ENCODE assay signal across 17 cellular contexts in the genomic region with DNA sequence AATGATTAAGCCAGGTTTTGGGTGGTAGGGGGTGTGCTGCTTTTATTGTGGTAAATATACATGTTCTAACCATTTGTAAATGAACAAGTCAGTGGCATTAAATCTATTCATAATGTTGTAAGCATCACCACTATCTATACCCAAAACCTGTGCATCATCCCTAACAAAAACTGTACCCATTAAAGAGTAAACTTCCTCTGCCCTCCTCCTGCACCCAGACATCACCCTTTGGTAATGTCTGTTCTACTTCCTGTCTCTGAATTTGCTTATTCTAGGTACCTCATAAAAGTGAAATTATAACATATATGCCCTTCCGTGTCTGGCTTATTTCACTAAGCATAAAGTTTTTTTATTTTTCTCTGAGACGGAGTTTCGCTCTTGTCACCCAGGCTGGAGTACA. TPM values are rescaled to one million over a fixed set of nuclear protein-coding genes. Genes with fewer than 3 reads are reported as not detected.
DNase-seq lines count a peak whose midpoint lies in the region; FAIRE-seq lines count a peak whose summit lies in the region.
"Had no signal": no experiment of that assay in that cellular context is flagged by ENCODE, and none has a peak within 500 bp of the region (broad histone marks: within the 10 kb centered on the region; RNA-seq: fewer than 3 reads in every experiment).

No MANE protein-coding gene starts in this region.

- POLR2A ChIA-PET in CD4-positive, alpha-beta memory T cell (lab: Charles Lee; ENCODE audit: partially characterized antibody), result interaction anchor here (1.6 to 1.8 kb wide), 2 partner anchors 134 to 163 kb away, joined by 4 to 5 read pairs; partner anchors contain the start of gene RBM43
- POLR2A ChIA-PET in activated CD4-positive, alpha-beta memory T cell treated with anti-CD3 and anti-CD28 coated beads, Interleukin-2, amount 10 ng/mL, durations not matched to agents 7 days and 5 days (lab: Charles Lee), result interaction anchor here (1.4 to 1.5 kb wide), 2 partner anchors 9 to 135 kb away, joined by 7 to 8 read pairs; partner anchors contain the start of gene NMI

- H3K9me3 ChIP-seq in CD4-positive, alpha-beta memory T cell (ENCODE audit: control insufficient read depth in 1 of 2, low read length in 2 of 2), result no peaks in the 10 kb centered on the region
- H3K9me3 ChIP-seq: BLaER1 treated with 17β-estradiol and CSF1 and Interleukin-3, amounts not matched to agents 10 nM and 100 nM; prostate gland; SK-N-SH had no signal

- intact Hi-C loops in CD4-positive, alpha-beta memory T cell (cut with micrococcal nuclease), result loop anchor here (1.0 kb wide), 1 partner anchor 13 kb away; no protein-coding TSS in a partner anchor

- H3K36me3 Mint-ChIP-seq in CD4-positive, alpha-beta memory T cell, result peaks cover 32 to 61% of the 10 kb centered on the region in 2 donors
- H3K36me3 Mint-ChIP-seq in activated CD4-positive, alpha-beta memory T cell treated with anti-CD3 and anti-CD28 coated beads, Interleukin-2, amount 10 ng/mL, durations not matched to agents 7 days and 5 days (ENCODE audit: low read depth), result peaks cover 62% of the 10 kb centered on the region

- H3K4me3 Mint-ChIP-seq in CD4-positive, alpha-beta memory T cell, result peak overlapping the region in 6 of 8 donors; percentile 1 to 59 (median 46)
- H3K4me3 Mint-ChIP-seq in activated CD4-positive, alpha-beta memory T cell treated with anti-CD3 and anti-CD28 coated beads, Interleukin-2, amount 10 ng/mL, durations not matched to agents 7 days and 5 days, result no peak overlapping the region

- H3K27ac ChIP-seq in CD4-positive, alpha-beta memory T cell (ENCODE audit: low read depth, low read length), result peak overlapping the region; percentile 33
- H3K27ac ChIP-seq: BLaER1 treated with 17β-estradiol and CSF1 and Interleukin-3, amounts not matched to agents 10 nM and 100 nM; prostate gland had no signal

- no peaks in the 10 kb centered on the region for H3K27me3 ChIP-seq in CD4-positive, alpha-beta memory T cell (ENCODE audit: insufficient read depth, low read length)
- H3K27me3 ChIP-seq: BLaER1 treated with 17β-estradiol and CSF1 and Interleukin-3, amounts not matched to agents 10 nM and 100 nM had no signal

- CTCF ChIA-PET in CD4-positive, alpha-beta memory T cell (lab: Charles Lee; ENCODE audit: partially characterized antibody), result interaction anchor here (6.6 kb wide), 1 partner anchor 13 kb away, joined by 41 read pairs; no protein-coding TSS in a partner anchor
- CTCF ChIA-PET in activated CD4-positive, alpha-beta memory T cell treated with anti-CD3 and anti-CD28 coated beads, Interleukin-2, amount 10 ng/mL, durations not matched to agents 7 days and 5 days (lab: Charles Lee), result interaction anchor here (0.9 to 1.6 kb wide), 2 partner anchors 14 to 135 kb away, joined by 6 to 7 read pairs; partner anchors contain the start of genes NMI and RIF1

- no peaks in the 10 kb centered on the region for H3K9me3 Mint-ChIP-seq in CD4-positive, alpha-beta memory T cell
- H3K9me3 Mint-ChIP-seq in activated CD4-positive, alpha-beta memory T cell treated with anti-CD3 and anti-CD28 coated beads, Interleukin-2, amount 10 ng/mL, durations not matched to agents 7 days and 5 days, result no peaks in the 10 kb centered on the region

- no peak overlapping the region for H3K4me3 ChIP-seq in CD4-positive, alpha-beta memory T cell (ENCODE audit: low read length in 2 of 2)
- H3K4me3 ChIP-seq: BLaER1 treated with 17β-estradiol and CSF1 and Interleukin-3, amounts not matched to agents 10 nM and 100 nM; prostate gland had no signal

- DNase-seq in CD4-positive, alpha-beta memory T cell, result peak; percentile 38 to 73 (median 51)
- no peak for DNase-seq in GM18507 (ENCODE audit: extremely low spot score, insufficient read length, low read depth)
- DNase-seq in activated CD4-positive, alpha-beta memory T cell treated with anti-CD3 and anti-CD28 coated beads, Interleukin-2, amount 10 ng/mL, durations not matched to agents 7 days and 5 days, result no peak
- DNase-seq in kidney tubule cell (ENCODE audit: low spot score), result peak; percentile 12
- no peak for DNase-seq in hippocampal formation (lab: John Stamatoyannopoulos, UW)
- DNase-seq in ecto neural progenitor cell (ENCODE audit: low spot score), result no peak
- DNase-seq in OCI-M2 (lab: John Stamatoyannopoulos, UW; ENCODE audit: unreplicated experiment), result no peak
- DNase-seq: erythroblast; head of caudate nucleus; kidney glomerular epithelial cell; NCI-H1694 treated with DMSO at 0.1 percent for 48 hours; PC-3; SK-N-SH; stimulated activated CD4-positive, alpha-beta T cell treated with anti-CD3 and anti-CD28 coated beads, Interleukin-15, amount 100 ng/mL, for 24 hours had no signal

- H3K4me1 ChIP-seq in CD4-positive, alpha-beta memory T cell (ENCODE audit: insufficient read depth, low read length), result peaks cover 29% of the 10 kb centered on the region
- H3K4me1 ChIP-seq: BLaER1 treated with 17β-estradiol and CSF1 and Interleukin-3, amounts not matched to agents 10 nM and 100 nM; prostate gland had no signal

- peak overlapping the region; percentile 11 to 95 (median 88) for H3K27ac Mint-ChIP-seq in CD4-positive, alpha-beta memory T cell
- peak overlapping the region; percentile 61 for H3K27ac Mint-ChIP-seq in activated CD4-positive, alpha-beta memory T cell treated with anti-CD3 and anti-CD28 coated beads, Interleukin-2, amount 10 ng/mL, durations not matched to agents 7 days and 5 days

- FAIRE-seq in GM18507 (lab: Jason Lieb, UNC), result peak; percentile 9
- FAIRE-seq: GM12891 had no signal

- peaks cover 36% of the 10 kb centered on the region for H3K36me3 ChIP-seq in CD4-positive, alpha-beta memory T cell (ENCODE audit: insufficient read depth, low read length)

- peaks cover 33 to 44% (median 40%) of the 10 kb centered on the region in 4 donors for H3K4me1 Mint-ChIP-seq in CD4-positive, alpha-beta memory T cell
- H3K4me1 Mint-ChIP-seq in activated CD4-positive, alpha-beta memory T cell treated with anti-CD3 and anti-CD28 coated beads, Interleukin-2, amount 10 ng/mL, durations not matched to agents 7 days and 5 days, result peaks cover 36% of the 10 kb centered on the region

- H3K27me3 Mint-ChIP-seq in CD4-positive, alpha-beta memory T cell, result no peaks in the 10 kb centered on the region
- H3K27me3 Mint-ChIP-seq in activated CD4-positive, alpha-beta memory T cell treated with anti-CD3 and anti-CD28 coated beads, Interleukin-2, amount 10 ng/mL, durations not matched to agents 7 days and 5 days, result no peaks in the 10 kb centered on the region

RNA-seq across cellular contexts. Expression of gene RIF1, which starts 14.1 kb away (rescaled TPM):
- total RNA-seq in CD4-positive, alpha-beta memory T cell, result 10 to 100 TPM; 72.3 to 73.3 TPM
- 10 to 100 TPM; 13.0 to 42.4 TPM for polyA plus RNA-seq in CD4-positive, alpha-beta memory T cell
- 10 to 100 TPM; 50.4 to 52.4 TPM for total RNA-seq in activated CD4-positive, alpha-beta memory T cell treated with anti-CD3 and anti-CD28 coated beads, Interleukin-2, amount 10 ng/mL, durations not matched to agents 7 days and 5 days

Comparison
In these comparisons a context has a peak if more than half of its experiments do, and no peak if none do; other contexts are left out.
1. DNase-seq: peak in CD4-positive, alpha-beta memory T cell (5 of 5) and kidney tubule cell (single experiment); none in GM18507 (single experiment), activated CD4-positive, alpha-beta memory T cell treated with anti-CD3 and anti-CD28 coated beads, Interleukin-2, amount 10 ng/mL, durations not matched to agents 7 days and 5 days (single experiment), hippocampal formation (0 of 2), ecto neural progenitor cell (single experiment) and OCI-M2 (single experiment).